In the genomic region with DNA sequence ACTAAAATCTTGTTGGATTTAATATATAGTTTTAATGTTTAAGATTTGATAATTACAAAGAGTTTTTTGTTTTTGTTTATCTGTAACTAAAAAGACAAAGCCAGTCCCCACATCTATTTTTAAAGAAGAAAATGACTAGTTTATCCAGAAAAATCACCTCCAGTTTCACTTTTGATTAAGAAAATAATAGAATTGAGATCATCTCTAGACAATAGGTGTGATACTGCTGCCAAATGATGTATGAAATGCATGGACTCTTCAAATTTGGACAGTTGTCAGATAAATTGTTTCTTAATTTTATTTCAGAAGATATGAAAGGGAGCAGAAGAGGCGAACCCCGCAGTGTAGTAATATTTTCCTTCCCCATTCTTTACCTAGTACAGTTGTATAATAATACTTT, we compare ENCODE assay signal across 24 cellular contexts.
"Had no signal": no experiment of that assay in that cellular context is flagged by ENCODE, and none has a peak within 500 bp of the region (broad histone marks: within the 10 kb centered on the region; RNA-seq: fewer than 3 reads in every experiment).

No MANE protein-coding gene starts in this region.

- DNase-seq: cortex of kidney; effector memory CD8-positive, alpha-beta T cell; hypothalamus; left cardiac atrium; left lung; mammary epithelial cell; naive thymus-derived CD8-positive, alpha-beta T cell; nephron progenitor cell; occipital lobe; ovary; posterior cingulate gyrus; psoas muscle; right lobe of liver; stimulated activated CD4-positive, alpha-beta T cell treated with anti-CD3 and anti-CD28 coated beads, Interleukin-12 subunit alpha, Interleukin-12 subunit beta, amount 100 ng/mL, for 4 hours; stimulated activated CD4-positive, alpha-beta T cell treated with anti-CD3 and anti-CD28 coated beads, Interleukin-1b, Interleukin-23, amount 100 ng/mL, for 48 hours; stimulated activated CD4-positive, alpha-beta T cell treated with anti-CD3 and anti-CD28 coated beads, Interleukin-4, amount 100 ng/mL, for 1 hour; stimulated activated CD8-positive, alpha-beta memory T cell treated with anti-CD3 and anti-CD28 coated beads, Interleukin-4, amount 100 ng/mL, for 48 hours; stimulated activated naive CD4-positive, alpha-beta T cell; stimulated activated naive CD8-positive, alpha-beta T cell treated with anti-CD3 and anti-CD28 coated beads, Interleukin-15, amount 100 ng/mL, for 72 hours; transverse colon; upper lobe of right lung; uterus had no signal

- H3K4me3 ChIP-seq: left lung, ovary, psoas muscle, right lobe of liver, smooth muscle cell, suprapubic skin, transverse colon, upper lobe of right lung, uterus had no signal

- H3K27me3 ChIP-seq: left lung, ovary, right lobe of liver, suprapubic skin, transverse colon, upper lobe of right lung, uterus had no signal

- ATAC-seq: effector memory CD8-positive, alpha-beta T cell; left cardiac atrium; left lung; naive thymus-derived CD8-positive, alpha-beta T cell; psoas muscle; right lobe of liver; stimulated activated naive CD8-positive, alpha-beta T cell treated with anti-CD3 and anti-CD28 coated beads, Interleukin-15, amount 100 ng/mL, for 72 hours; upper lobe of right lung had no signal

- H3K27ac ChIP-seq: left lung, ovary, psoas muscle, right lobe of liver, suprapubic skin, transverse colon, upper lobe of right lung, uterus had no signal

- H3K4me1 ChIP-seq: left lung, right lobe of liver, transverse colon, upper lobe of right lung had no signal

- H3K36me3 ChIP-seq: ovary, right lobe of liver, uterus had no signal

- H3K9me3 ChIP-seq: left lung, ovary, psoas muscle, right lobe of liver, suprapubic skin, transverse colon, upper lobe of right lung, uterus had no signal
